Comparison of ENCODE assay signal across 8 cellular contexts in the genomic region with DNA sequence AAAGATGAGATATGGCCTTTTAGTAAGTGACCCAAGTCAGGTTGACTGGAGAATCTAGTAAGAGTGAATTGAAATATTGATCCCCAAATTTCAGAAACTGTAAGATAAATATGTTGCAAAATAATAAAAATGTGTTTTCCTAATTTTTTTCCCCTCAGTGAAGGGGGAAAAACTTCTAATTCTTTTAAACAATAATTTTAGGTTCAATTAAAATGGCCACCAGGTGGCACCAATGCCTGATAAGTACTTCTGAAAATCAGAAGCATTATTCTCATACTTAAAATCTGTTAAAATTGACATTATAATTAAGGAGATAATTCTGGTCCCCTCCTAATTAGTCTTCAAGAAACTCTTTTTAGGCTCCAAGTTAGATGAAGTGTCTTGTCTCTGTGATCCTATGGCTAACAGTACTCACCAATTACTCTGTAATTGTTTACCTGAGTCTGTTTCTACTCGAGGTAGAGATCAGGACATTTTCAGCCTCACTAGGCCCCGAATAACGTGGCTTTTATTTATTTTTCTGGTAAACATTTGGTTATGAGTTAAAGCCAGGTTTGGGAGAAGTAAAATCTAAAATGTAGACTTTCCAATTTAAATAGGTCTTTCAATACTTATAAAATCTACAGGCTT. TPM values are rescaled to one million over a fixed set of nuclear protein-coding genes. Genes with fewer than 3 reads are reported as not detected.
A peak's percentile ranks its signal among the peaks of the same experiment; 100 is the strongest.
DNase-seq lines count a peak whose midpoint lies in the region; ATAC-seq, FAIRE-seq and TF ChIP-seq lines count a peak whose summit lies in the region.

No MANE protein-coding gene starts in this region.

- H3K27ac ChIP-seq in A673 (ENCODE audit: low read depth, low read length, poor library complexity, severe bottlenecking) (no peak overlapping the region), DND-41 (ENCODE audit: low read length) (no peak overlapping the region), GM12878 (ENCODE audit: control insufficient read depth, insufficient read depth) (no peak overlapping the region), liver (ENCODE audit: low read depth in 1 of 2, low read length in 2 of 2) (no peak overlapping the region)

- H3K27me3 ChIP-seq in A673 (replicated peaks; ENCODE audit: insufficient read depth, low read depth, low read length, poor library complexity) (no peaks in the 10 kb centered on the region), DND-41 (ENCODE audit: insufficient read depth, low read length, poor library complexity) (no peaks in the 10 kb centered on the region), GM12878 (replicated peaks in 1 of 2; ENCODE audit: control insufficient read depth in 2 of 2, insufficient read depth in 2 of 2, low read length in 1 of 2) (no peaks in the 10 kb centered on the region), liver (ENCODE audit: control insufficient read depth in 4 of 4, insufficient read depth in 4 of 4, low read length in 3 of 4) (no peaks in the 10 kb centered on the region)

- 41% methylated on average over 3 of the region's 3 CpGs for WGBS in GM12878 (ENCODE audit: insufficient coverage, insufficient replicate concordance, low lambda C conversion rate, missing lambda C conversion rate)
- WGBS in liver, result 30% methylated on average over 3 of the region's 3 CpGs

- SMC1A ChIA-PET in GM12878 (lab: Charles Lee; ENCODE audit: uncharacterized antibody, unreplicated experiment), result interaction anchor here (0.9 to 4.5 kb wide), 10 partner anchors 12 to 317 kb away, joined by 3 to 78 read pairs (median 6); no protein-coding TSS in a partner anchor

- no TSS peak for BruUV-seq in A673 (replicated peaks; lab: Mats Ljungman, UMichigan)
- BruUV-seq in GM12878 (replicated peaks; lab: Mats Ljungman, UMichigan), result no TSS peak

- ATAC-seq in DND-41 (ENCODE audit: insufficient read depth, low read depth) (no peak), GM12878 (peak; percentile 55), GM19023 (IDR thresholded peaks at IDR 0.05; ENCODE audit: unreplicated experiment) (no peak), HG03097 (IDR thresholded peaks at IDR 0.05; ENCODE audit: low FRiP score, unreplicated experiment) (no peak)

- TF ChIP-seq CTCF in A673 (conservative IDR thresholded peaks at IDR 0.05; ENCODE audit: low read depth, low read length) (peak; percentile 72), DND-41 (IDR thresholded peaks at IDR 0.05; ENCODE audit: borderline replicate concordance, extremely low read depth, low read length, poor library complexity, severe bottlenecking) (peak; percentile 59), GM12878 (IDR thresholded peaks at IDR 0.05 in 2 of 3, conservative IDR thresholded peaks at IDR 0.05 in 1 of 3; ENCODE audit: control insufficient read depth in 2 of 3, extremely low read depth in 1 of 3, insufficient read depth in 1 of 3, low read depth in 3 of 3, low read length in 3 of 3) (peak; percentile 18 to 53 (median 40); a peak in 2 of 6 replicates), liver (IDR thresholded peaks at IDR 0.05; ENCODE audit: low read depth, low read length, missing input control) (peak; percentile 47)

- H3K4me3 ChIP-seq in A673 (ENCODE audit: low read depth, low read length, poor library complexity, severe bottlenecking), result no peak overlapping the region
- no peak overlapping the region for H3K4me3 ChIP-seq in DND-41 (ENCODE audit: low read depth in 1 of 2, low read length in 2 of 2)
- H3K4me3 ChIP-seq in GM12878, result no peak overlapping the region
- no peak overlapping the region for H3K4me3 ChIP-seq in liver (ENCODE audit: low read depth in 1 of 3, low read length in 3 of 3)

- intact Hi-C loops in A673 (cut with micrococcal nuclease; ENCODE audit: unreplicated experiment) (loop anchor here (2.0 to 10.0 kb wide), 6 partner anchors 135 to 586 kb away; no protein-coding TSS in a partner anchor), GM12878 (cut with micrococcal nuclease; ENCODE audit: unreplicated experiment) (loop anchor here (1.0 to 2.0 kb wide), 5 partner anchors 136 to 586 kb away; no protein-coding TSS in a partner anchor)

- H3K4me1 ChIP-seq in A673 (ENCODE audit: insufficient read depth, low read length, poor library complexity, severe bottlenecking) (no peaks in the 10 kb centered on the region), DND-41 (ENCODE audit: insufficient read depth, low read length) (no peaks in the 10 kb centered on the region), GM12878 (ENCODE audit: control insufficient read depth, insufficient read depth, low read length) (no peaks in the 10 kb centered on the region), liver (ENCODE audit: control insufficient read depth in 4 of 4, insufficient read depth in 4 of 4, low read length in 3 of 4) (peaks cover 0 to 2% (median 0%) of the 10 kb centered on the region in 4 donors)

- H3K9ac ChIP-seq in DND-41 (ENCODE audit: low read depth, low read length) (no peak overlapping the region), GM12878 (ENCODE audit: control insufficient read depth, insufficient read depth, low read length) (no peak overlapping the region), liver (ENCODE audit: low read depth in 1 of 2, low read length in 2 of 2) (no peak overlapping the region)

- H3K36me3 ChIP-seq in A673 (ENCODE audit: insufficient read depth, low read length, poor library complexity, severe bottlenecking) (no peaks in the 10 kb centered on the region), DND-41 (ENCODE audit: insufficient read depth, low read length) (no peaks in the 10 kb centered on the region), GM12878 (ENCODE audit: control insufficient read depth in 2 of 2, insufficient read depth in 2 of 2, low read length in 1 of 2) (no peaks in the 10 kb centered on the region; a peak in 1 of 4 replicates), liver (ENCODE audit: control insufficient read depth in 4 of 4, insufficient read depth in 3 of 4, low read depth in 1 of 4, low read length in 3 of 4) (peaks cover 2 to 7% (median 6%) of the 10 kb centered on the region in 4 donors)

- no peak for TF ChIP-seq POLR2A in GM12878 (IDR thresholded peaks at IDR 0.05; ENCODE audit: low read depth, low read length)

- TF ChIP-seq EP300 in GM12878 (IDR thresholded peaks at IDR 0.05; ENCODE audit: borderline replicate concordance in 1 of 2, control insufficient read depth in 1 of 2, low read depth in 2 of 2, low read length in 2 of 2), result no peak

- RAD21 ChIA-PET in GM12878 (lab: Charles Lee; ENCODE audit: unreplicated experiment), result interaction anchor here (1.0 to 3.8 kb wide), 6 partner anchors 134 to 353 kb away, joined by 3 to 36 read pairs (median 4); no protein-coding TSS in a partner anchor

- no peak overlapping the region for H3K4me2 ChIP-seq in DND-41 (ENCODE audit: insufficient read depth, low read length)
- no peak overlapping the region for H3K4me2 ChIP-seq in GM12878 (ENCODE audit: control insufficient read depth, insufficient read depth)

- CTCF ChIA-PET in A673 (lab: Charles Lee), result no interaction called here
- CTCF ChIA-PET in GM12878 (lab: Yijun Ruan, JAX), result interaction anchor here (0.8 to 5.7 kb wide), 23 partner anchors 10 to 353 kb away, joined by 3 to 100 read pairs (median 5); a partner anchor contains a TSS

- H3K9me3 ChIP-seq in A673 (ENCODE audit: low read depth, low read length, poor library complexity, severe bottlenecking) (no peaks in the 10 kb centered on the region), DND-41 (ENCODE audit: insufficient read depth, low read length, severe bottlenecking) (peaks cover 2% of the 10 kb centered on the region), GM12878 (replicated peaks; ENCODE audit: control insufficient read depth, insufficient read depth, low read length) (no peaks in the 10 kb centered on the region; the same call in 2 of the 3 replicates), liver (ENCODE audit: control insufficient read depth in 4 of 4, low read length in 3 of 4) (peaks cover 0 to 3% (median under 1%) of the 10 kb centered on the region in 4 donors)

- H2AFZ ChIP-seq in DND-41 (ENCODE audit: low read depth, low read length) (no peak overlapping the region), GM12878 (ENCODE audit: control insufficient read depth, low read depth, low read length) (no peak overlapping the region)

- TF ChIP-seq RAD21 in GM12878 (IDR thresholded peaks at IDR 0.05; ENCODE audit: insufficient read depth, low read depth, low read length), result peak; percentile 52
- peak; percentile 74 for TF ChIP-seq RAD21 in liver (IDR thresholded peaks at IDR 0.05)

- H3K79me2 ChIP-seq in DND-41 (ENCODE audit: insufficient read depth, low read length), result no peaks in the 10 kb centered on the region
- H3K79me2 ChIP-seq in GM12878 (ENCODE audit: control insufficient read depth, insufficient read depth, low read length), result no peaks in the 10 kb centered on the region

- no peaks in the 10 kb centered on the region for H4K20me1 ChIP-seq in DND-41 (ENCODE audit: insufficient read depth, low read length)
- no peaks in the 10 kb centered on the region for H4K20me1 ChIP-seq in GM12878 (ENCODE audit: control insufficient read depth, insufficient read depth)

- FAIRE-seq in GM12878 (lab: Jason Lieb, UNC), result no peak

- in situ Hi-C loops in GM12878 (cut with MboI), result loop anchor here (5.0 to 10.0 kb wide), 2 partner anchors 139 to 319 kb away; no protein-coding TSS in a partner anchor

- DNase-seq in A673 (ENCODE audit: low spot score) (peak; percentile 47), DND-41 (peak; percentile 26), NCI-H460 (ENCODE audit: extremely low read depth, low read depth) (peak; percentile 26), GM12878 (ENCODE audit: low read depth, low spot score) (no peak)
- DNase-seq in NK-92 treated with Interleukin-12 subunit alpha and Interleukin-12 subunit beta, amount 100 ng/mL, for 24 hours (lab: John Stamatoyannopoulos, UW), result no peak

- POLR2A ChIA-PET in A673 (lab: Charles Lee; ENCODE audit: low non-redundant PET) (no interaction called here), GM12878 (lab: Charles Lee) (no interaction called here)

RNA-seq across cellular contexts. Expression of a gene that starts 52.6 kb away (rescaled TPM):
- total RNA-seq in A673 (2021), result 46.7 and 51.1 TPM in 2 replicates
- total RNA-seq in NCI-H460 (2014; rRNA removed; shearing (Covaris generic)), result 51.5 and 64.9 TPM in 2 replicates
- 36.7 and 49.4 TPM in 2 replicates for polyA plus RNA-seq in NCI-H460 (2014; cell fraction: nucleus; rRNA removed)
- total RNA-seq in GM12878 (2013; cell fraction: nucleolus; rRNA removed), result 64.2 and 73.2 TPM in 2 replicates
- total RNA-seq in GM12878 (2014; rRNA removed), result 42.4 and 54.6 TPM in 2 replicates
- 46.5 and 53.3 TPM in 2 replicates for total RNA-seq in GM12878 (2014; rRNA removed; fragmentation: Illumina TruSeq; extraction: Trizol)
- total RNA-seq in GM12878 (2021), result 57.3 and 60.0 TPM in 2 replicates
- polyA plus RNA-seq in GM12878 (2011; ENCODE audit: low read depth), result 29.8 TPM
- 64.1 and 91.9 TPM in 2 replicates for polyA plus RNA-seq in GM12878 (2011; rRNA removed)
- polyA plus RNA-seq in GM12878 (2011; cell fraction: cytosol; rRNA removed), result 27.0 and 28.1 TPM in 2 replicates
- 41.0 and 43.5 TPM in 2 replicates for polyA plus RNA-seq in GM12878 (2011; cell fraction: nucleus; rRNA removed)
- 36.5 and 50.1 TPM in 2 replicates for polyA plus RNA-seq in GM12878 (2012)
- 56.8 and 68.8 TPM in 2 replicates for polyA plus RNA-seq in GM12878 (2014; fragmentation: Illumina TruSeq; extraction: Trizol)
- 10 to 100 TPM; 54.6 to 66.8 TPM for polyA plus RNA-seq in GM12878 (2014; fragmentation: Nextera tagmentation; extraction: Ambion mirVana)
- polyA plus RNA-seq in GM12878 (2014; rRNA removed), result 27.6 and 34.2 TPM in 2 replicates
- 10 to 100 TPM; 54.3 to 60.6 TPM for polyA plus RNA-seq in GM12878 (2016; fragmentation: Nextera tagmentation; extraction: Ambion mirVana)
- polyA minus RNA-seq in GM12878 (2011; rRNA and poly(A)+ RNA removed), result 85.2 and 109 TPM in 2 replicates
- 31.6 and 38.0 TPM in 2 replicates for polyA minus RNA-seq in GM12878 (2011; cell fraction: cytosol; rRNA and poly(A)+ RNA removed)
- polyA minus RNA-seq in GM12878 (2011; cell fraction: nucleus; rRNA and poly(A)+ RNA removed), result 50.3 and 61.8 TPM in 2 replicates
- total RNA-seq in liver, result 10 to 100 TPM; 49.6 to 58.7 TPM
- 10 to 100 TPM; 19.9 to 23.5 TPM for polyA plus RNA-seq in liver

Comparison
In these comparisons a context has a peak if more than half of its experiments do, and no peak if none do; other contexts are left out.
1. DNase-seq: peak in A673 (single experiment), DND-41 (single experiment) and NCI-H460 (single experiment); none in GM12878 (single experiment) and NK-92 treated with Interleukin-12 subunit alpha and Interleukin-12 subunit beta, amount 100 ng/mL, for 24 hours (single experiment).
2. Peak in every context shown above with its lines, with median percentiles within 50 percentile points of each other: CTCF ChIP-seq.